Comparison of ENCODE assay signal across 10 cellular contexts in the genomic region with DNA sequence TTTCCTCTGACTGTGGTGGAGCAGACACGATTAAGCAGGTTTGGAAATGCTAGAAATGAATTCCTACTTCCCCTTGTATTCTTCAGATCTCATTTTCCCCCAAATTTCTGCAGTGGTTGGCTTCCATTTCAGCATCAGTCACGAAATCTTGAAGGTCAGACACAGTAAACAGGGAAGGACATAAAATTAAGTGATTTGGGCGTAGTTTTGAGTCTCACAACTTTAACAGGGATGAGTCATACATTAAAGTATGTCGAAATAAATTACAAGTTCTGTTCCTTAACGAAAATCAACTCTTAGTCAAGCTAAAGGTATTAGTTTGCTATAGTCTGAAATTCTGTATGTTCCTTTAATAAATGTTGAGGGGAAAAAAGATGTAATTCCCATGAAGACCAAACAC.
DNase-seq lines count a peak whose midpoint lies in the region; ATAC-seq and TF ChIP-seq lines count a peak whose summit lies in the region.
"Had no signal": no experiment of that assay in that cellular context is flagged by ENCODE, and none has a peak within 500 bp of the region (broad histone marks: within the 10 kb centered on the region; RNA-seq: fewer than 3 reads in every experiment).

No MANE protein-coding gene starts in this region.

- no peak for TF ChIP-seq CTCF in brain microvascular endothelial cell (IDR thresholded peaks at IDR 0.05; ENCODE audit: low read depth, low read length, missing control alignments)
- no peak for TF ChIP-seq CTCF in lung (IDR thresholded peaks at IDR 0.05; ENCODE audit: control extremely low read depth, extremely low read depth)

- H3K27ac ChIP-seq in brain microvascular endothelial cell (peak overlapping the region; percentile 42), lung (ENCODE audit: low read depth in 1 of 2, low read length in 1 of 2) (no peak overlapping the region)

- H3K27me3 ChIP-seq in brain microvascular endothelial cell (replicated peaks) = no peaks in the 10 kb centered on the region
- no peaks in the 10 kb centered on the region for H3K27me3 ChIP-seq in lung (ENCODE audit: control insufficient read depth, insufficient read depth)

- WGBS in lung, 2 donors = 41 to 45% methylated on average over 5 of the region's 5 CpGs

- no peaks in the 10 kb centered on the region for H3K9me3 ChIP-seq in lung (ENCODE audit: control insufficient read depth in 2 of 2, insufficient read depth in 1 of 2, low read length in 1 of 2)

- DNase-seq in AG08396 (ENCODE audit: low spot score) (peak; percentile 9), M059J (ENCODE audit: low read depth) (peak; percentile 83), brain microvascular endothelial cell (no peak), lung (ENCODE audit: low spot score) (no peak), HEK293T (ENCODE audit: extremely low spot score) (no peak), 8988T (no peak), GM19238 (ENCODE audit: insufficient read length, low spot score) (no peak)
- DNase-seq in activated CD4-positive, alpha-beta T cell treated with anti-CD3 and anti-CD28 coated beads, Interleukin-2, amount 50 U/mL, for 1 hour = no peak
- DNase-seq: CD4-positive, alpha-beta memory T cell; NCI-H1092 treated with DMSO at 0.1 percent for 48 hours had no signal

- ATAC-seq in lung (ENCODE audit: insufficient read depth, low FRiP score) = peak; percentile 29

- H3K4me3 ChIP-seq in brain microvascular endothelial cell (ENCODE audit: low read depth, low read length) (no peak overlapping the region), lung (no peak overlapping the region)

- POLR2A ChIA-PET in HEK293T (lab: Yijun Ruan, JAX) = interaction anchor here (0.6 kb wide), 1 partner anchor 157 kb away, joined by 4 read pairs; no protein-coding TSS in a partner anchor

- in situ Hi-C loops in brain microvascular endothelial cell (cut with HindIII; ENCODE audit: low pct_ligation_motif_present, low sequenced_read_pairs) = loop anchor here (25.0 kb wide), 1 partner anchor 196 kb away; no protein-coding TSS in a partner anchor

- peaks cover 0 to 2% of the 10 kb centered on the region in 2 donors for H3K4me1 ChIP-seq in lung (ENCODE audit: control insufficient read depth in 2 of 2, insufficient read depth in 2 of 2, low read length in 2 of 2)

- CTCF ChIA-PET in HEK293T (lab: Yijun Ruan, JAX) = no interaction called here

- peaks cover 22% of the 10 kb centered on the region for H3K36me3 ChIP-seq in brain microvascular endothelial cell (replicated peaks)
- H3K36me3 ChIP-seq in lung (ENCODE audit: control insufficient read depth in 2 of 2, insufficient read depth in 2 of 2, low read length in 2 of 2) = peaks cover 7 to 15% of the 10 kb centered on the region in 2 donors

TF ChIP-seq in HEK293T, 16 proteins besides CTCF, POLR2A, EP300 and RAD21:
- TF ChIP-seq TARDBP (IDR thresholded peaks at IDR 0.05) = no peak
- TF ChIP-seq LEF1 (IDR thresholded peaks at IDR 0.05; ENCODE audit: borderline replicate concordance) = no peak
- TF ChIP-seq ELF4 (IDR thresholded peaks at IDR 0.05) = no peak
- no peak for TF ChIP-seq CTBP1 (IDR thresholded peaks at IDR 0.05; ENCODE audit: borderline replicate concordance)
- no peak for TF ChIP-seq SUZ12 (IDR thresholded peaks at IDR 0.05)
- no peak for TF ChIP-seq HDGF (IDR thresholded peaks at IDR 0.05; ENCODE audit: borderline replicate concordance)
- TF ChIP-seq L3MBTL2 (conservative IDR thresholded peaks at IDR 0.05) = no peak
- TF ChIP-seq ZNF384 (IDR thresholded peaks at IDR 0.05) = no peak

Comparison
In these comparisons a context has a peak if more than half of its experiments do, and no peak if none do; other contexts are left out.
1. DNase-seq: peak in AG08396 (single experiment) and M059J (single experiment); none in brain microvascular endothelial cell (single experiment), lung (single experiment), activated CD4-positive, alpha-beta T cell treated with anti-CD3 and anti-CD28 coated beads, Interleukin-2, amount 50 U/mL, for 1 hour (single experiment), HEK293T (single experiment), 8988T (single experiment) and GM19238 (single experiment).